In genomic region chr6:143401636-143402370, GRCh38 we compare ENCODE assay signal across 18 cellular contexts. TPM values are rescaled to one million over a fixed set of nuclear protein-coding genes. Genes with fewer than 3 reads are reported as not detected.
A peak's percentile ranks its signal among the peaks of the same experiment; 100 is the strongest.
DNase-seq lines count a peak whose midpoint lies in the region; ATAC-seq, FAIRE-seq and TF ChIP-seq lines count a peak whose summit lies in the region.
"Had no signal": no experiment of that assay in that cellular context is flagged by ENCODE, and none has a peak within 500 bp of the region (broad histone marks: within the 10 kb centered on the region; RNA-seq: fewer than 3 reads in every experiment).

No MANE protein-coding gene starts in this region.

- no peak for FAIRE-seq in bronchial epithelial cell (lab: Jason Lieb, UNC)
- FAIRE-seq: A549, H54 had no signal

- no peaks in the 10 kb centered on the region for H3K79me1 ChIP-seq in mesendoderm (ENCODE audit: low read length)

- no peak overlapping the region for H3K9ac ChIP-seq in mesendoderm (ENCODE audit: low read length)
- H3K9ac ChIP-seq: SK-N-SH had no signal

- H3K4me2 ChIP-seq in mesendoderm (ENCODE audit: low read length) = no peak overlapping the region
- H3K4me2 ChIP-seq: A549, SK-N-SH had no signal

- no peak overlapping the region for H3K18ac ChIP-seq in mesendoderm (ENCODE audit: low read length)

- H2AK5ac ChIP-seq in mesendoderm (ENCODE audit: low read length) = no peak overlapping the region

- H4K5ac ChIP-seq in mesendoderm (ENCODE audit: low read length) = no peak overlapping the region

- H3K27me3 Mint-ChIP-seq in T-cell = no peaks in the 10 kb centered on the region

- H3K4me3 Mint-ChIP-seq in T-cell = no peak overlapping the region

- no peak overlapping the region for H4K8ac ChIP-seq in mesendoderm (ENCODE audit: low read depth, low read length)

- peaks cover 24 to 39% (median 27%) of the 10 kb centered on the region in 3 donors for H3K4me1 Mint-ChIP-seq in T-cell

- H2BK15ac ChIP-seq in mesendoderm (replicated peaks; ENCODE audit: low read depth) = no peak overlapping the region

- POLR2A ChIA-PET in RWPE1 (lab: Yijun Ruan, JAX; ENCODE audit: low non-redundant PET) (no interaction called here), T-cell (lab: Charles Lee) (interaction anchor here (0.6 to 1.1 kb wide), 3 partner anchors 10 to 50 kb away, joined by 3 to 6 read pairs (median 3); no protein-coding TSS in a partner anchor)

- no peaks in the 10 kb centered on the region for H3K9me3 Mint-ChIP-seq in T-cell

- H3K4ac ChIP-seq in mesendoderm (ENCODE audit: low read depth, low read length) = no peak overlapping the region

- CTCF ChIA-PET in RWPE1 (lab: Yijun Ruan, JAX) = interaction anchor here (0.6 to 0.7 kb wide), 3 partner anchors 25 to 654 kb away, joined by 3 to 4 read pairs (median 3); no protein-coding TSS in a partner anchor
- CTCF ChIA-PET in T-cell (lab: Charles Lee) = interaction anchor here in 1 of 2 donors (1.4 kb wide), 1 partner anchor 25 kb away, joined by 4 read pairs; no protein-coding TSS in a partner anchor

- TF ChIP-seq CTCF in RWPE1 (conservative IDR thresholded peaks at IDR 0.05; ENCODE audit: low read depth) = no peak
- TF ChIP-seq CTCF in bronchial epithelial cell (IDR thresholded peaks at IDR 0.05; ENCODE audit: insufficient read depth, low read length, severe bottlenecking) = no peak

- no peak overlapping the region for H2BK120ac ChIP-seq in mesendoderm (ENCODE audit: low read depth, low read length)

- peak overlapping the region; percentile 61; the same call in 1 of the 2 replicates for H3K27ac ChIP-seq in RWPE1
- no peak overlapping the region for H3K27ac ChIP-seq in mesendoderm (ENCODE audit: low read depth, low read length)
- H3K27ac ChIP-seq: C4-2B had no signal

- no peaks in the 10 kb centered on the region for H3K36me3 ChIP-seq in bronchial epithelial cell (ENCODE audit: control insufficient read depth, insufficient read depth, low read length)
- H3K36me3 ChIP-seq in mesendoderm (ENCODE audit: control insufficient read depth, insufficient read depth, low read length) = no peaks in the 10 kb centered on the region

- H3K4me1 ChIP-seq in mesendoderm (ENCODE audit: control insufficient read depth, low read depth, low read length) = peaks cover 10% of the 10 kb centered on the region

- no CpG with 5 or more reads among the region's 5 CpGs for WGBS in mesendoderm (ENCODE audit: extremely low coverage, insufficient coverage, low lambda C conversion rate)

- H2BK5ac ChIP-seq in mesendoderm (ENCODE audit: low read length) = no peak overlapping the region

- H3K79me2 ChIP-seq in mesendoderm (ENCODE audit: control insufficient read depth, insufficient read depth, low read length) = no peaks in the 10 kb centered on the region

- H3K27ac Mint-ChIP-seq in T-cell = no peak overlapping the region

- H3K23ac ChIP-seq in mesendoderm (ENCODE audit: low read length) = no peak overlapping the region

- H3K27me3 ChIP-seq in bronchial epithelial cell (ENCODE audit: control insufficient read depth, insufficient read depth, low read length) = no peaks in the 10 kb centered on the region
- no peaks in the 10 kb centered on the region for H3K27me3 ChIP-seq in mesendoderm (ENCODE audit: insufficient read depth, low read length, poor library complexity)

- no peak overlapping the region for H3K56ac ChIP-seq in mesendoderm (ENCODE audit: low read length)

- ATAC-seq in GM18498 (IDR thresholded peaks at IDR 0.05; ENCODE audit: unreplicated experiment) (no peak), T-cell (replicated peaks in 1 of 4) (no peak)
- ATAC-seq: A549 had no signal

- no peak overlapping the region for H3K4me3 ChIP-seq in bronchial epithelial cell (ENCODE audit: low read depth, low read length)
- H3K4me3 ChIP-seq in mesendoderm (ENCODE audit: low read length) = no peak overlapping the region
- H3K4me3 ChIP-seq: A549 had no signal

- H3K36me3 Mint-ChIP-seq in T-cell = no peaks in the 10 kb centered on the region

- DNase-seq in ELF-1 (ENCODE audit: low read depth, low spot score) = peak; percentile 66
- DNase-seq in RWPE1 (ENCODE audit: low spot score) = no peak
- peak; percentile 61 for DNase-seq in bronchial epithelial cell (ENCODE audit: low read depth)
- peak; percentile 48 for DNase-seq in mesendoderm
- DNase-seq in NCI-H1930 (lab: John Stamatoyannopoulos, UW) = no peak
- no peak for DNase-seq in DMS79 treated with DMSO at 0.1 percent for 48 hours (lab: John Stamatoyannopoulos, UW)
- DNase-seq in T-cell = no peak
- DNase-seq: DMS 273 treated with DMSO at 0.1 percent for 48 hours, IMR-90, Kasumi-1, NCI-H187 treated with DMSO at 0.1 percent for 48 hours, NCI-H510A treated with DMSO at 0.1 percent for 48 hours, Right ventricle myocardium superior, SK-N-SH had no signal

RNA-seq across cellular contexts. Expression of gene ADAT2, which starts 48.7 kb away (rescaled TPM):
- total RNA-seq in bronchial epithelial cell = 3.3 and 4.7 TPM in 2 replicates
- polyA plus RNA-seq in mesendoderm (2013, experiment 1 of 2) = 5.4 TPM
- 4.4 TPM for polyA plus RNA-seq in mesendoderm (2013, experiment 2 of 2)
- total RNA-seq in T-cell = 10 to 100 TPM; 15.8 to 22.8 (median 19.3) TPM

RNA-seq across cellular contexts. Expression of gene PEX3, which starts 48.8 kb away (rescaled TPM):
- 11.1 and 18.7 TPM in 2 replicates for total RNA-seq in bronchial epithelial cell
- polyA plus RNA-seq in mesendoderm (2013, experiment 1 of 2) = 24.3 TPM
- 24.9 TPM for polyA plus RNA-seq in mesendoderm (2013, experiment 2 of 2)
- total RNA-seq in T-cell = 10 to 100 TPM; 12.2 to 19.9 (median 16.9) TPM

Comparison
In these comparisons a context has a peak if more than half of its experiments do, and no peak if none do; other contexts are left out.
1. DNase-seq: peak in ELF-1 (single experiment), bronchial epithelial cell (single experiment) and mesendoderm (single experiment); none in RWPE1 (single experiment), NCI-H1930 (0 of 2), DMS79 treated with DMSO at 0.1 percent for 48 hours (single experiment) and T-cell (0 of 34).